ENCODE assay signal across 23 cellular contexts in genomic region chr22:25806579-25806978, GRCh38.
DNase-seq lines count a peak whose midpoint lies in the region; ATAC-seq and TF ChIP-seq lines count a peak whose summit lies in the region.
"Had no signal": no experiment of that assay in that cellular context is flagged by ENCODE, and none has a peak within 500 bp of the region (broad histone marks: within the 10 kb centered on the region; RNA-seq: fewer than 3 reads in every experiment).

No MANE protein-coding gene starts in this region.

- no peak for ATAC-seq in GM21786 (IDR thresholded peaks at IDR 0.05; ENCODE audit: unreplicated experiment)
- no peak for ATAC-seq in GM18511 (IDR thresholded peaks at IDR 0.05; ENCODE audit: unreplicated experiment)
- ATAC-seq: GM12878 had no signal

- no peak for DNase-seq in T-helper 2 cell treated with Interferon-gamma antibody and Interleukin-4, amounts not matched to agents 5 μg/mL and 100 μg/mL, for 36 hours (ENCODE audit: low spot score)
- DNase-seq in T-helper 2 cell (no peak), LHCN-M2 (ENCODE audit: low read depth) (peak; percentile 7), endothelial cell (ENCODE audit: low spot score) (no peak)
- DNase-seq: 8988T; ACHN; BE2C; C1 segment of cervical spinal cord; CD4-positive, alpha-beta memory T cell; CD4-positive, CD25-positive, alpha-beta regulatory T cell; CD8-positive, alpha-beta memory T cell; COR-L47; DMS 273 treated with DMSO at 0.1 percent for 48 hours; DMS153; DMS53; DMS79; DND-41; EL; GDM1 had no signal

- no peaks in the 10 kb centered on the region for H3K9me3 Mint-ChIP-seq in T-helper 2 cell treated with Interferon-gamma antibody and Interleukin-4, amounts not matched to agents 5 μg/mL and 100 μg/mL, for 36 hours
- H3K9me3 Mint-ChIP-seq in endothelial cell (ENCODE audit: unreplicated experiment): no peaks in the 10 kb centered on the region
- H3K9me3 Mint-ChIP-seq: CD4-positive, CD25-positive, alpha-beta regulatory T cell had no signal

- no peak overlapping the region for H3K4me3 Mint-ChIP-seq in T-helper 2 cell treated with Interferon-gamma antibody and Interleukin-4, amounts not matched to agents 5 μg/mL and 100 μg/mL, for 36 hours
- no peak overlapping the region for H3K4me3 Mint-ChIP-seq in endothelial cell (ENCODE audit: unreplicated experiment)
- H3K4me3 Mint-ChIP-seq: CD14-positive monocyte; CD4-positive, alpha-beta memory T cell; CD4-positive, CD25-positive, alpha-beta regulatory T cell; CD8-positive, alpha-beta memory T cell had no signal

- peak overlapping the region; percentile 2 for H3K27ac Mint-ChIP-seq in T-helper 2 cell treated with Interferon-gamma antibody and Interleukin-4, amounts not matched to agents 5 μg/mL and 100 μg/mL, for 36 hours
- peak overlapping the region; percentile 15 for H3K27ac Mint-ChIP-seq in endothelial cell (ENCODE audit: unreplicated experiment)
- H3K27ac Mint-ChIP-seq: CD14-positive monocyte; CD4-positive, alpha-beta memory T cell; CD4-positive, CD25-positive, alpha-beta regulatory T cell; CD8-positive, alpha-beta memory T cell had no signal

- H3K4me1 Mint-ChIP-seq in T-helper 2 cell treated with Interferon-gamma antibody and Interleukin-4, amounts not matched to agents 5 μg/mL and 100 μg/mL, for 36 hours (ENCODE audit: low read depth): no peaks in the 10 kb centered on the region
- H3K4me1 Mint-ChIP-seq in endothelial cell (ENCODE audit: unreplicated experiment): no peaks in the 10 kb centered on the region
- H3K4me1 Mint-ChIP-seq: CD14-positive monocyte; CD4-positive, alpha-beta memory T cell; CD4-positive, CD25-positive, alpha-beta regulatory T cell; CD8-positive, alpha-beta memory T cell had no signal

- H3K27me3 Mint-ChIP-seq in T-helper 2 cell treated with Interferon-gamma antibody and Interleukin-4, amounts not matched to agents 5 μg/mL and 100 μg/mL, for 36 hours (ENCODE audit: low read depth): no peaks in the 10 kb centered on the region
- H3K27me3 Mint-ChIP-seq in endothelial cell (ENCODE audit: unreplicated experiment): peaks cover 4% of the 10 kb centered on the region

- no peaks in the 10 kb centered on the region for H3K36me3 Mint-ChIP-seq in T-helper 2 cell treated with Interferon-gamma antibody and Interleukin-4, amounts not matched to agents 5 μg/mL and 100 μg/mL, for 36 hours (ENCODE audit: low read depth)
- no peaks in the 10 kb centered on the region for H3K36me3 Mint-ChIP-seq in endothelial cell (ENCODE audit: low read depth, unreplicated experiment)
- H3K36me3 Mint-ChIP-seq: CD14-positive monocyte; CD4-positive, alpha-beta memory T cell; CD4-positive, CD25-positive, alpha-beta regulatory T cell; CD8-positive, alpha-beta memory T cell had no signal

- no peak for TF ChIP-seq CTCF in endothelial cell (IDR thresholded peaks at IDR 0.05; ENCODE audit: unreplicated experiment)
